27 cellular contexts compared by ENCODE assay signal in the genomic region with DNA sequence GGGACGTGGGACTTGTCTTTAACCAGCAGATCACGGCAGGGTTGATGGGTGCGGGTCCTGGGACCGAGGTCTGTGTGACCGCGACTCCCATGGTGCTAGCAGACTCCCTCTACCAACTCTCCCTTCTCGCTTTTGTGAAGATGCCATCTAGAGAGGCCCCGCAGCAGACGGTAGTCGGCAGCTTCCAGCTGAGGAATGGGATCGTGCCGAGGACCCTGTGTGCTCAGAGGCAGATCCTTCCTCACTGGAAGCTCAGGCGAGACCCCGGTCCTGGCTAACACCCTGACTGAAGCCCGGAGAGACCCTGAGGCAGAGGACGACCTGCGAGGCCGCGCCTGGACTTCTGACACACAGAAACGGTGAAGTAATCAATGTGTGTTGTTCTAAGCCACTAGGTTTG. TPM values are rescaled to one million over a fixed set of nuclear protein-coding genes. Genes with fewer than 3 reads are reported as not detected.
DNase-seq lines count a peak whose midpoint lies in the region; ATAC-seq and TF ChIP-seq lines count a peak whose summit lies in the region.
"Had no signal": no experiment of that assay in that cellular context is flagged by ENCODE, and none has a peak within 500 bp of the region (broad histone marks: within the 10 kb centered on the region; RNA-seq: fewer than 3 reads in every experiment).

No MANE protein-coding gene starts in this region.

- peaks cover 58% of the 10 kb centered on the region for H3K36me3 Mint-ChIP-seq in osteocyte (ENCODE audit: unreplicated experiment)

- intact Hi-C loops in cardiac septum (cut with DNase I) (no loop called here), uterus (cut with DNase I; ENCODE audit: low total_unique reads) (no loop called here)

- H3K9me3 ChIP-seq in right atrium auricular region, result no peaks in the 10 kb centered on the region
- H3K9me3 ChIP-seq in uterus, result no peaks in the 10 kb centered on the region
- H3K9me3 ChIP-seq: BE2C, heart right ventricle had no signal

- H3K4me1 ChIP-seq in right atrium auricular region, result no peaks in the 10 kb centered on the region
- no peaks in the 10 kb centered on the region for H3K4me1 ChIP-seq in uterus
- H3K4me1 ChIP-seq: BE2C, foreskin keratinocyte, heart right ventricle had no signal

- no peak for ATAC-seq in HG03039 (IDR thresholded peaks at IDR 0.05; ENCODE audit: unreplicated experiment)
- ATAC-seq: activated CD4-positive, CD25-positive, alpha-beta regulatory T cell treated with anti-CD3 and anti-CD28 coated beads, Interleukin-2, amount 50 U/mL, for 24 hours; activated T-helper 17 cell treated with anti-CD3 and anti-CD28 coated beads, Interleukin-2, amount 50 U/mL, for 72 hours; foreskin keratinocyte; natural killer cell treated with Interleukin-12 subunit alpha and Interleukin-12 subunit beta and Interleukin-15 and Interleukin-18, amount 100 ng/mL, for 72 hours had no signal

- no peaks in the 10 kb centered on the region for H3K4me1 Mint-ChIP-seq in osteocyte (ENCODE audit: unreplicated experiment)
- H3K4me1 Mint-ChIP-seq: activated T-helper 17 cell treated with anti-CD3 and anti-CD28 coated beads, Interleukin-2, amount 50 U/mL, for 72 hours had no signal

- no peak overlapping the region for H3K27ac Mint-ChIP-seq in osteocyte (ENCODE audit: unreplicated experiment)
- H3K27ac Mint-ChIP-seq: activated naive CD8-positive, alpha-beta T cell; activated T-helper 17 cell treated with anti-CD3 and anti-CD28 coated beads, Interleukin-2, amount 50 U/mL, for 72 hours; IgD-negative memory B cell; natural killer cell treated with Interleukin-12 subunit alpha and Interleukin-12 subunit beta and Interleukin-15 and Interleukin-18, amount 100 ng/mL, for 72 hours had no signal

- no peaks in the 10 kb centered on the region for H3K27me3 Mint-ChIP-seq in osteocyte (ENCODE audit: unreplicated experiment)
- H3K27me3 Mint-ChIP-seq: activated naive CD8-positive, alpha-beta T cell; activated T-helper 17 cell treated with anti-CD3 and anti-CD28 coated beads, Interleukin-2, amount 50 U/mL, for 72 hours; IgD-negative memory B cell; natural killer cell treated with Interleukin-12 subunit alpha and Interleukin-12 subunit beta and Interleukin-15 and Interleukin-18, amount 100 ng/mL, for 72 hours had no signal

- no peaks in the 10 kb centered on the region for H3K27me3 ChIP-seq in right atrium auricular region
- H3K27me3 ChIP-seq in uterus, result no peaks in the 10 kb centered on the region
- H3K27me3 ChIP-seq: BE2C, foreskin keratinocyte, heart right ventricle had no signal

- peak; percentile 51 for DNase-seq in cardiac septum (ENCODE audit: low spot score)
- no peak for DNase-seq in right atrium auricular region (ENCODE audit: low spot score)
- DNase-seq in coronary artery (ENCODE audit: low spot score), result peak; percentile 60
- peak; percentile 70 for DNase-seq in osteocyte (ENCODE audit: extremely low spot score, unreplicated experiment)
- DNase-seq in uterus, result peak; percentile 8 to 9
- no peak for DNase-seq in T1000 (lab: John Stamatoyannopoulos, UW)
- DNase-seq in NCI-H2107 treated with DMSO at 0.1 percent for 48 hours (lab: John Stamatoyannopoulos, UW; ENCODE audit: unreplicated experiment), result no peak
- DNase-seq: BE2C; cerebellar nuclear complex; DMS53; effector CD4-positive, alpha-beta T cell; foreskin keratinocyte; GDM1; heart right ventricle; midbrain; NCI-H1092; NCI-H187 treated with DMSO at 0.1 percent for 48 hours; NCI-H345; NCI-H774; stimulated activated CD4-positive, alpha-beta T cell treated with anti-CD3 and anti-CD28 coated beads, Interleukin-1b, Interleukin-23, amount 100 ng/mL, for 48 hours; substantia nigra had no signal

- no peak overlapping the region for H3K4me3 Mint-ChIP-seq in osteocyte (ENCODE audit: unreplicated experiment)
- H3K4me3 Mint-ChIP-seq: activated naive CD8-positive, alpha-beta T cell; activated T-helper 17 cell treated with anti-CD3 and anti-CD28 coated beads, Interleukin-2, amount 50 U/mL, for 72 hours; IgD-negative memory B cell; natural killer cell treated with Interleukin-12 subunit alpha and Interleukin-12 subunit beta and Interleukin-15 and Interleukin-18, amount 100 ng/mL, for 72 hours had no signal

- no peak for TF ChIP-seq POLR2A in uterus (IDR thresholded peaks at IDR 0.05)

- H3K36me3 ChIP-seq in right atrium auricular region (peaks cover 68% of the 10 kb centered on the region), uterus (no peaks in the 10 kb centered on the region)

- H3K9me3 Mint-ChIP-seq in osteocyte (ENCODE audit: unreplicated experiment), result no peaks in the 10 kb centered on the region
- H3K9me3 Mint-ChIP-seq: activated T-helper 17 cell treated with anti-CD3 and anti-CD28 coated beads, Interleukin-2, amount 50 U/mL, for 72 hours; natural killer cell treated with Interleukin-12 subunit alpha and Interleukin-12 subunit beta and Interleukin-15 and Interleukin-18, amount 100 ng/mL, for 72 hours had no signal

- no peak for TF ChIP-seq CTCF in right atrium auricular region (IDR thresholded peaks at IDR 0.05)
- TF ChIP-seq CTCF in coronary artery (IDR thresholded peaks at IDR 0.05), result no peak
- TF ChIP-seq CTCF in osteocyte (IDR thresholded peaks at IDR 0.05), result no peak
- TF ChIP-seq CTCF in uterus (IDR thresholded peaks at IDR 0.05), result no peak

- H3K27ac ChIP-seq in right atrium auricular region, result no peak overlapping the region
- H3K27ac ChIP-seq in coronary artery, result no peak overlapping the region
- H3K27ac ChIP-seq in uterus, result no peak overlapping the region
- H3K27ac ChIP-seq: foreskin keratinocyte, heart right ventricle had no signal

- H3K4me3 ChIP-seq in right atrium auricular region (no peak overlapping the region), coronary artery (no peak overlapping the region), uterus (no peak overlapping the region)
- H3K4me3 ChIP-seq: heart right ventricle had no signal

RNA-seq across cellular contexts. Expression of a gene that starts 12.5 kb away (rescaled TPM):
- 7.3 TPM for total RNA-seq in cardiac septum
- 10 to 100 TPM in 1 of 2 donors, 1 to 10 TPM in 1; 8.7 to 12.5 TPM for total RNA-seq in right atrium auricular region
- 17.5 and 18.9 TPM in 2 replicates for total RNA-seq in osteocyte
- total RNA-seq in uterus, result 1 to 10 TPM in 3 of 4 donors, not detected in 1; 4.9 to 10.0 (median 6.4) TPM

RNA-seq across cellular contexts. Expression of a gene that starts 31.8 kb away (rescaled TPM):
- total RNA-seq in cardiac septum (34.9 TPM), right atrium auricular region (10 to 100 TPM; 31.4 to 36.6 TPM), osteocyte (92.0 and 101 TPM in 2 replicates), uterus (10 to 100 TPM; 35.4 to 94.0 (median 41.5) TPM)

RNA-seq across cellular contexts. Expression of a gene that starts 41.4 kb away (rescaled TPM):
- total RNA-seq in cardiac septum, result 0.83 TPM
- under 1 TPM in 1 of 2 donors, not detected in 1; 0.24 TPM for total RNA-seq in right atrium auricular region
- 2.3 and 2.5 TPM in 2 replicates for total RNA-seq in osteocyte
- total RNA-seq in uterus, result 1 to 10 TPM in 2 of 4 donors, not detected in 2; 4.5 to 7.0 TPM
- total RNA-seq: foreskin keratinocyte; natural killer cell treated with Interleukin-12 subunit alpha and Interleukin-12 subunit beta and Interleukin-15 and Interleukin-18, amount 100 ng/mL, for 72 hours had no signal

Comparison
In these comparisons a context has a peak if more than half of its experiments do, and no peak if none do; other contexts are left out.
1. DNase-seq: peak in cardiac septum (single experiment), coronary artery (single experiment), osteocyte (single experiment) and uterus (2 of 2); none in right atrium auricular region (single experiment), T1000 (single experiment) and NCI-H2107 treated with DMSO at 0.1 percent for 48 hours (single experiment).